Comparison of ENCODE assay signal across 10 cellular contexts in the genomic region with DNA sequence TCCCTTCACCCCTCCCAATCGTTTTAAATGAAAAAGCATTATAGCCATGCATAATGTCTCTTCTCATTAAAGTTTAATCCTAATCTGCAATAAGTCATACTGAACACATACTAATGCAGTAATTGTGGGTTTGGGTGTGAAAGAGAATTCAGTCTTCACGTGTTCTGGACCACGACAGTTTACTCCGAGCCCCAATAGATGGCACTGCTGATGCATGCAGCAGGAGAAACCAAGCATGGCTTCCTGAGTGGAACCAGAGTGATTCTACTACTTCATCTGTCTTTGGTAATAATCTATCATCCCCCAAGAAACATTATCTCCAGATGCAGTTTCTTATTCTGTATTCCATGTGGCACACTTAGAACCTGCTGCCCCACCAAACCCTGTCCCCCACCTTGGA. TPM values are rescaled to one million over a fixed set of nuclear protein-coding genes. Genes with fewer than 3 reads are reported as not detected.
DNase-seq lines count a peak whose midpoint lies in the region; ATAC-seq and TF ChIP-seq lines count a peak whose summit lies in the region.
"Had no signal": no experiment of that assay in that cellular context is flagged by ENCODE, and none has a peak within 500 bp of the region (broad histone marks: within the 10 kb centered on the region; RNA-seq: fewer than 3 reads in every experiment).

No MANE protein-coding gene starts in this region.

- H3K9me3 ChIP-seq in PC-3 (ENCODE audit: low read length) (no peaks in the 10 kb centered on the region), esophagus squamous epithelium (no peaks in the 10 kb centered on the region)

- DNase-seq in NCI-H82 (lab: John Stamatoyannopoulos, UW) (peak; percentile 38), NCI-H82 treated with DMSO at 0.1 percent for 48 hours (lab: John Stamatoyannopoulos, UW; ENCODE audit: unreplicated experiment) (no peak), PC-3 (peak; percentile 33), foreskin fibroblast (peak; percentile 27 to 58), stromal cell of bone marrow (ENCODE audit: low read depth) (peak; percentile 28), esophagus squamous epithelium (lab: John Stamatoyannopoulos, UW) (no peak), NCI-H774 (lab: John Stamatoyannopoulos, UW) (no peak)
- DNase-seq: CD8-positive, alpha-beta T cell; NK-92 treated with Interleukin-12 subunit alpha and Interleukin-12 subunit beta, amount 100 ng/mL, for 24 hours had no signal

- CTCF ChIA-PET in PC-3 (lab: Charles Lee) = no interaction called here

- POLR2A ChIA-PET in PC-3 (lab: Charles Lee; ENCODE audit: unreplicated experiment) = no interaction called here

- H3K36me3 ChIP-seq in PC-3 (ENCODE audit: low read depth, low read length) (no peaks in the 10 kb centered on the region), esophagus squamous epithelium (no peaks in the 10 kb centered on the region)

- H3K4me1 ChIP-seq in PC-3 (ENCODE audit: insufficient read depth, low read length) (peaks cover 7% of the 10 kb centered on the region), esophagus squamous epithelium (no peaks in the 10 kb centered on the region)

- no peak overlapping the region for H2AFZ ChIP-seq in PC-3 (ENCODE audit: low read length)

- H3K27ac ChIP-seq in PC-3 (ENCODE audit: low read length) (no peak overlapping the region), esophagus squamous epithelium (no peak overlapping the region)

- H3K27me3 ChIP-seq in PC-3 (ENCODE audit: low read length) (peaks cover 24% of the 10 kb centered on the region), esophagus squamous epithelium (no peaks in the 10 kb centered on the region)

- WGBS in esophagus squamous epithelium, 2 donors = 38 to 53% methylated on average over 4 of the region's 4 CpGs

- no peak overlapping the region for H3K9ac ChIP-seq in PC-3 (ENCODE audit: low read length)

- peak; percentile 63 for TF ChIP-seq CTCF in PC-3 (conservative IDR thresholded peaks at IDR 0.05; ENCODE audit: low read depth, low read length)
- peak; percentile 56 for TF ChIP-seq CTCF in foreskin fibroblast (IDR thresholded peaks at IDR 0.05; ENCODE audit: low read depth, low read length)
- TF ChIP-seq CTCF in esophagus squamous epithelium (IDR thresholded peaks at IDR 0.05) = no peak

- H4K20me1 ChIP-seq in PC-3 (ENCODE audit: low read length) = no peaks in the 10 kb centered on the region

- no peaks in the 10 kb centered on the region for H3K9me2 ChIP-seq in PC-3 (replicated peaks; ENCODE audit: low read length)

- TF ChIP-seq POLR2A in esophagus squamous epithelium (IDR thresholded peaks at IDR 0.05) = no peak

- H3K4me2 ChIP-seq in PC-3 (ENCODE audit: low read length) = no peak overlapping the region

- H3K79me2 ChIP-seq in PC-3 (ENCODE audit: low read length) = no peaks in the 10 kb centered on the region

- no peak overlapping the region for H3K4me3 ChIP-seq in PC-3 (ENCODE audit: low read length)
- H3K4me3 ChIP-seq in foreskin fibroblast (ENCODE audit: low read depth in 1 of 2, low read length in 2 of 2) = no peak overlapping the region
- no peak overlapping the region for H3K4me3 ChIP-seq in esophagus squamous epithelium

- ATAC-seq in PC-3 (peak; percentile 51), GM21576 (IDR thresholded peaks at IDR 0.05; ENCODE audit: unreplicated experiment) (no peak)
- ATAC-seq: CD8-positive, alpha-beta T cell had no signal

- no peaks in the 10 kb centered on the region for H3F3A ChIP-seq in PC-3 (ENCODE audit: low read length, unreplicated experiment)

- intact Hi-C loops in PC-3 (cut with micrococcal nuclease) (no loop called here), esophagus squamous epithelium (cut with DNase I) (no loop called here)

- no TSS peak for BruUV-seq in PC-3 (replicated peaks; lab: Mats Ljungman, UMichigan)

RNA-seq across cellular contexts. Expression of a gene that starts 47.0 kb away (rescaled TPM):
- total RNA-seq in PC-3 (2014; rRNA removed) (not detected in 2 replicates), esophagus squamous epithelium (1 to 10 TPM in 3 of 4 donors, under 1 TPM in 1; 0.08 to 2.7 (median 1.6) TPM)
- total RNA-seq: CD8-positive, alpha-beta T cell had no signal

Comparison
In these comparisons a context has a peak if more than half of its experiments do, and no peak if none do; other contexts are left out.
1. DNase-seq: peak in NCI-H82 (single experiment), PC-3 (single experiment), foreskin fibroblast (2 of 2) and stromal cell of bone marrow (single experiment); none in NCI-H82 treated with DMSO at 0.1 percent for 48 hours (single experiment), esophagus squamous epithelium (single experiment) and NCI-H774 (single experiment).
2. CTCF ChIP-seq: peak in PC-3 (single experiment) and foreskin fibroblast (single experiment); none in esophagus squamous epithelium (0 of 6).